ENCODE assay signal across 1 cellular context in the genomic region with DNA sequence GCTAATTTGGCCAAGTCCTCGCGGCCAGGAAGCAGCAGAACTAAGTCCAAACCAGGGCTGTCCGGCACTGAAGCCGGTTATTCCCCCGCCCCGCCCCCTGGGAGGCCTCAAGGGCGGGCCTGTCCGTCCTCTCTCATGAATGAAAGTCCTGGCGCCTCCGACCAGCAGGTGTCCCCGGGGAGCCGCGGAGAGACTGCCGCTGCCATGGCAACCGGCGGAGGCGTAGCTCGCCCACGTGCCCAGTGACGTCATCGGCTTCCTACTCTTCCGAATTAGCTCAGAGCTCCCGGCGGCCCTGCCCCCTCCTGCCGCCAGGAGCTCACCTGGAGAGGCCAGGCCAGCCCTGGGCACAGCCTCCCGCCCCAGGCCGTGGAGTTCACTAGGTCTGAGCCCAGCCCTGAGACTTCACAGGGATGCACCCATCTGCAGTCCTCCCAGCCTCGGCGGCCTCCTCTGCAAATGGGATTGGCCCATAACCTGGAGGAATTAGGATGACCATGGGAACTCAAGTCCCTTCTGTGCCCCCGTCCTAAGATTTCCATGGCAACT.
TF ChIP-seq lines count a peak whose summit lies in the region.

No MANE protein-coding gene starts in this region.

TF ChIP-seq in HepG2, 621 proteins besides CTCF, POLR2A, EP300 and RAD21 (continued from another document and continues in another):
- TF ChIP-seq AHR (CRISPR knock-in tag; IDR thresholded peaks at IDR 0.05) = no peak; the same call in 1 of the 2 replicates
- TF ChIP-seq KLF9 (CRISPR knock-in tag; IDR thresholded peaks at IDR 0.05; ENCODE audit: low read depth) = peak; percentile 87; the same call in 1 of the 2 replicates
- 0 out of 2 replicates have a peak, but pooled peaks have one; percentile 37 for TF ChIP-seq MED13 (CRISPR knock-in tag; IDR thresholded peaks at IDR 0.05)
- no peak for TF ChIP-seq HMG20B (CRISPR knock-in tag; conservative IDR thresholded peaks at IDR 0.05)
- TF ChIP-seq ZNF24 (IDR thresholded peaks at IDR 0.05) = no peak; the same call in 1 of the 2 replicates
- TF ChIP-seq TMF1 (CRISPR knock-in tag; IDR thresholded peaks at IDR 0.05; ENCODE audit: low read depth) = peak; percentile 84; the same call in 1 of the 2 replicates
- TF ChIP-seq, protein P1, sequence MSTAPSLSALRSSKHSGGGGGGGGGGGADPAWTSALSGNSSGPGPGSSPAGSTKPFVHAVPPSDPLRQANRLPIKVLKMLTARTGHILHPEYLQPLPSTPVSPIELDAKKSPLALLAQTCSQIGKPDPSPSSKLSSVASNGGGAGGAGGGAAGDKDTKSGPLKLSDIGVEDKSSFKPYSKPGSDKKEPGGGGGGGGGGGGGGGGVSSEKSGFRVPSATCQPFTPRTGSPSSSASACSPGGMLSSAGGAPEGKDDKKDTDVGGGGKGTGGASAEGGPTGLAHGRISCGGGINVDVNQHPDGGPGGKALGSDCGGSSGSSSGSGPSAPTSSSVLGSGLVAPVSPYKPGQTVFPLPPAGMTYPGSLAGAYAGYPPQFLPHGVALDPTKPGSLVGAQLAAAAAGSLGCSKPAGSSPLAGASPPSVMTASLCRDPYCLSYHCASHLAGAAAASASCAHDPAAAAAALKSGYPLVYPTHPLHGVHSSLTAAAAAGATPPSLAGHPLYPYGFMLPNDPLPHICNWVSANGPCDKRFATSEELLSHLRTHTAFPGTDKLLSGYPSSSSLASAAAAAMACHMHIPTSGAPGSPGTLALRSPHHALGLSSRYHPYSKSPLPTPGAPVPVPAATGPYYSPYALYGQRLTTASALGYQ (CRISPR knock-in tag; IDR thresholded peaks at IDR 0.05) = no peak
- no peak for TF ChIP-seq IRX3 (CRISPR knock-in tag; IDR thresholded peaks at IDR 0.05; ENCODE audit: borderline replicate concordance, low read depth)
- TF ChIP-seq, protein P2, sequence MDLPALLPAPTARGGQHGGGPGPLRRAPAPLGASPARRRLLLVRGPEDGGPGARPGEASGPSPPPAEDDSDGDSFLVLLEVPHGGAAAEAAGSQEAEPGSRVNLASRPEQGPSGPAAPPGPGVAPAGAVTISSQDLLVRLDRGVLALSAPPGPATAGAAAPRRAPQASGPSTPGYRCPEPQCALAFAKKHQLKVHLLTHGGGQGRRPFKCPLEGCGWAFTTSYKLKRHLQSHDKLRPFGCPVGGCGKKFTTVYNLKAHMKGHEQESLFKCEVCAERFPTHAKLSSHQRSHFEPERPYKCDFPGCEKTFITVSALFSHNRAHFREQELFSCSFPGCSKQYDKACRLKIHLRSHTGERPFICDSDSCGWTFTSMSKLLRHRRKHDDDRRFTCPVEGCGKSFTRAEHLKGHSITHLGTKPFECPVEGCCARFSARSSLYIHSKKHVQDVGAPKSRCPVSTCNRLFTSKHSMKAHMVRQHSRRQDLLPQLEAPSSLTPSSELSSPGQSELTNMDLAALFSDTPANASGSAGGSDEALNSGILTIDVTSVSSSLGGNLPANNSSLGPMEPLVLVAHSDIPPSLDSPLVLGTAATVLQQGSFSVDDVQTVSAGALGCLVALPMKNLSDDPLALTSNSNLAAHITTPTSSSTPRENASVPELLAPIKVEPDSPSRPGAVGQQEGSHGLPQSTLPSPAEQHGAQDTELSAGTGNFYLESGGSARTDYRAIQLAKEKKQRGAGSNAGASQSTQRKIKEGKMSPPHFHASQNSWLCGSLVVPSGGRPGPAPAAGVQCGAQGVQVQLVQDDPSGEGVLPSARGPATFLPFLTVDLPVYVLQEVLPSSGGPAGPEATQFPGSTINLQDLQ (CRISPR knock-in tag; IDR thresholded peaks at IDR 0.05) = no peak
- no peak for TF ChIP-seq PAF1 (CRISPR knock-in tag; IDR thresholded peaks at IDR 0.05)
- TF ChIP-seq, protein P3, sequence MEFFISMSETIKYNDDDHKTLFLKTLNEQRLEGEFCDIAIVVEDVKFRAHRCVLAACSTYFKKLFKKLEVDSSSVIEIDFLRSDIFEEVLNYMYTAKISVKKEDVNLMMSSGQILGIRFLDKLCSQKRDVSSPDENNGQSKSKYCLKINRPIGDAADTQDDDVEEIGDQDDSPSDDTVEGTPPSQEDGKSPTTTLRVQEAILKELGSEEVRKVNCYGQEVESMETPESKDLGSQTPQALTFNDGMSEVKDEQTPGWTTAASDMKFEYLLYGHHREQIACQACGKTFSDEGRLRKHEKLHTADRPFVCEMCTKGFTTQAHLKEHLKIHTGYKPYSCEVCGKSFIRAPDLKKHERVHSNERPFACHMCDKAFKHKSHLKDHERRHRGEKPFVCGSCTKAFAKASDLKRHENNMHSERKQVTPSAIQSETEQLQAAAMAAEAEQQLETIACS (CRISPR knock-in tag; IDR thresholded peaks at IDR 0.05) = no peak; the same call in 1 of the 2 replicates
- TF ChIP-seq, protein P4, sequence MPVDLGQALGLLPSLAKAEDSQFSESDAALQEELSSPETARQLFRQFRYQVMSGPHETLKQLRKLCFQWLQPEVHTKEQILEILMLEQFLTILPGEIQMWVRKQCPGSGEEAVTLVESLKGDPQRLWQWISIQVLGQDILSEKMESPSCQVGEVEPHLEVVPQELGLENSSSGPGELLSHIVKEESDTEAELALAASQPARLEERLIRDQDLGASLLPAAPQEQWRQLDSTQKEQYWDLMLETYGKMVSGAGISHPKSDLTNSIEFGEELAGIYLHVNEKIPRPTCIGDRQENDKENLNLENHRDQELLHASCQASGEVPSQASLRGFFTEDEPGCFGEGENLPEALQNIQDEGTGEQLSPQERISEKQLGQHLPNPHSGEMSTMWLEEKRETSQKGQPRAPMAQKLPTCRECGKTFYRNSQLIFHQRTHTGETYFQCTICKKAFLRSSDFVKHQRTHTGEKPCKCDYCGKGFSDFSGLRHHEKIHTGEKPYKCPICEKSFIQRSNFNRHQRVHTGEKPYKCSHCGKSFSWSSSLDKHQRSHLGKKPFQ (CRISPR knock-in tag; IDR thresholded peaks at IDR 0.05; ENCODE audit: insufficient replicate concordance) = no peak
- TF ChIP-seq NR2F6 (IDR thresholded peaks at IDR 0.05) = no peak; the same call in 1 of the 2 replicates
- TF ChIP-seq NR2F6 (CRISPR knock-in tag; IDR thresholded peaks at IDR 0.05) = peak; percentile 12; the same call in 1 of the 2 replicates
- no peak for TF ChIP-seq ZFAT (CRISPR knock-in tag; conservative IDR thresholded peaks at IDR 0.05)
- TF ChIP-seq ARNT (IDR thresholded peaks at IDR 0.05) = no peak
- TF ChIP-seq, protein P5, sequence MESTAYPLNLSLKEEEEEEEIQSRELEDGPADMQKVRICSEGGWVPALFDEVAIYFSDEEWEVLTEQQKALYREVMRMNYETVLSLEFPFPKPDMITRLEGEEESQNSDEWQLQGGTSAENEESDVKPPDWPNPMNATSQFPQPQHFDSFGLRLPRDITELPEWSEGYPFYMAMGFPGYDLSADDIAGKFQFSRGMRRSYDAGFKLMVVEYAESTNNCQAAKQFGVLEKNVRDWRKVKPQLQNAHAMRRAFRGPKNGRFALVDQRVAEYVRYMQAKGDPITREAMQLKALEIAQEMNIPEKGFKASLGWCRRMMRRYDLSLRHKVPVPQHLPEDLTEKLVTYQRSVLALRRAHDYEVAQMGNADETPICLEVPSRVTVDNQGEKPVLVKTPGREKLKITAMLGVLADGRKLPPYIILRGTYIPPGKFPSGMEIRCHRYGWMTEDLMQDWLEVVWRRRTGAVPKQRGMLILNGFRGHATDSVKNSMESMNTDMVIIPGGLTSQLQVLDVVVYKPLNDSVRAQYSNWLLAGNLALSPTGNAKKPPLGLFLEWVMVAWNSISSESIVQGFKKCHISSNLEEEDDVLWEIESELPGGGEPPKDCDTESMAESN (CRISPR knock-in tag; conservative IDR thresholded peaks at IDR 0.05) = no peak; the same call in none of the 2 replicates
- TF ChIP-seq, protein P6, sequence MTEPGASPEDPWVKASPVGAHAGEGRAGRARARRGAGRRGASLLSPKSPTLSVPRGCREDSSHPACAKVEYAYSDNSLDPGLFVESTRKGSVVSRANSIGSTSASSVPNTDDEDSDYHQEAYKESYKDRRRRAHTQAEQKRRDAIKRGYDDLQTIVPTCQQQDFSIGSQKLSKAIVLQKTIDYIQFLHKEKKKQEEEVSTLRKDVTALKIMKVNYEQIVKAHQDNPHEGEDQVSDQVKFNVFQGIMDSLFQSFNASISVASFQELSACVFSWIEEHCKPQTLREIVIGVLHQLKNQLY (CRISPR knock-in tag; IDR thresholded peaks at IDR 0.05) = peak; percentile 73
- TF ChIP-seq IKZF1 (IDR thresholded peaks at IDR 0.05) = no peak
- 0 out of 2 replicates have a peak, but pooled peaks have one; percentile 17 for TF ChIP-seq MZF1 (CRISPR knock-in tag; IDR thresholded peaks at IDR 0.05; ENCODE audit: borderline replicate concordance)
- TF ChIP-seq ZNF562 (CRISPR knock-in tag; IDR thresholded peaks at IDR 0.05; ENCODE audit: borderline replicate concordance) = no peak
- no peak for TF ChIP-seq ZNF101 (CRISPR knock-in tag; IDR thresholded peaks at IDR 0.05; ENCODE audit: borderline replicate concordance, low read depth)
- no peak for TF ChIP-seq ARID2 (CRISPR knock-in tag; IDR thresholded peaks at IDR 0.05; ENCODE audit: borderline replicate concordance)
- TF ChIP-seq CAMTA2 (CRISPR knock-in tag; IDR thresholded peaks at IDR 0.05; ENCODE audit: borderline replicate concordance) = no peak
- no peak for TF ChIP-seq ZFP36 (IDR thresholded peaks at IDR 0.05; ENCODE audit: borderline replicate concordance, low read depth, low read length, partially characterized antibody)
- TF ChIP-seq, protein P7, sequence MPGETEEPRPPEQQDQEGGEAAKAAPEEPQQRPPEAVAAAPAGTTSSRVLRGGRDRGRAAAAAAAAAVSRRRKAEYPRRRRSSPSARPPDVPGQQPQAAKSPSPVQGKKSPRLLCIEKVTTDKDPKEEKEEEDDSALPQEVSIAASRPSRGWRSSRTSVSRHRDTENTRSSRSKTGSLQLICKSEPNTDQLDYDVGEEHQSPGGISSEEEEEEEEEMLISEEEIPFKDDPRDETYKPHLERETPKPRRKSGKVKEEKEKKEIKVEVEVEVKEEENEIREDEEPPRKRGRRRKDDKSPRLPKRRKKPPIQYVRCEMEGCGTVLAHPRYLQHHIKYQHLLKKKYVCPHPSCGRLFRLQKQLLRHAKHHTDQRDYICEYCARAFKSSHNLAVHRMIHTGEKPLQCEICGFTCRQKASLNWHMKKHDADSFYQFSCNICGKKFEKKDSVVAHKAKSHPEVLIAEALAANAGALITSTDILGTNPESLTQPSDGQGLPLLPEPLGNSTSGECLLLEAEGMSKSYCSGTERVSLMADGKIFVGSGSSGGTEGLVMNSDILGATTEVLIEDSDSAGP (CRISPR knock-in tag; IDR thresholded peaks at IDR 0.05; ENCODE audit: borderline replicate concordance) = peak; percentile 72
- peak; percentile 99 for TF ChIP-seq RBM22 (optimal IDR thresholded peaks at IDR 0.05; ENCODE audit: low read length)
- TF ChIP-seq, protein P8, sequence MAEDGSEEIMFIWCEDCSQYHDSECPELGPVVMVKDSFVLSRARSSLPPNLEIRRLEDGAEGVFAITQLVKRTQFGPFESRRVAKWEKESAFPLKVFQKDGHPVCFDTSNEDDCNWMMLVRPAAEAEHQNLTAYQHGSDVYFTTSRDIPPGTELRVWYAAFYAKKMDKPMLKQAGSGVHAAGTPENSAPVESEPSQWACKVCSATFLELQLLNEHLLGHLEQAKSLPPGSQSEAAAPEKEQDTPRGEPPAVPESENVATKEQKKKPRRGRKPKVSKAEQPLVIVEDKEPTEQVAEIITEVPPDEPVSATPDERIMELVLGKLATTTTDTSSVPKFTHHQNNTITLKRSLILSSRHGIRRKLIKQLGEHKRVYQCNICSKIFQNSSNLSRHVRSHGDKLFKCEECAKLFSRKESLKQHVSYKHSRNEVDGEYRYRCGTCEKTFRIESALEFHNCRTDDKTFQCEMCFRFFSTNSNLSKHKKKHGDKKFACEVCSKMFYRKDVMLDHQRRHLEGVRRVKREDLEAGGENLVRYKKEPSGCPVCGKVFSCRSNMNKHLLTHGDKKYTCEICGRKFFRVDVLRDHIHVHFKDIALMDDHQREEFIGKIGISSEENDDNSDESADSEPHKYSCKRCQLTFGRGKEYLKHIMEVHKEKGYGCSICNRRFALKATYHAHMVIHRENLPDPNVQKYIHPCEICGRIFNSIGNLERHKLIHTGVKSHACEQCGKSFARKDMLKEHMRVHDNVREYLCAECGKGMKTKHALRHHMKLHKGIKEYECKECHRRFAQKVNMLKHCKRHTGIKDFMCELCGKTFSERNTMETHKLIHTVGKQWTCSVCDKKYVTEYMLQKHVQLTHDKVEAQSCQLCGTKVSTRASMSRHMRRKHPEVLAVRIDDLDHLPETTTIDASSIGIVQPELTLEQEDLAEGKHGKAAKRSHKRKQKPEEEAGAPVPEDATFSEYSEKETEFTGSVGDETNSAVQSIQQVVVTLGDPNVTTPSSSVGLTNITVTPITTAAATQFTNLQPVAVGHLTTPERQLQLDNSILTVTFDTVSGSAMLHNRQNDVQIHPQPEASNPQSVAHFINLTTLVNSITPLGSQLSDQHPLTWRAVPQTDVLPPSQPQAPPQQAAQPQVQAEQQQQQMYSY (CRISPR knock-in tag; IDR thresholded peaks at IDR 0.05) = no peak
- peak; percentile 80 for TF ChIP-seq KAT8 (CRISPR knock-in tag; IDR thresholded peaks at IDR 0.05)
- no peak for TF ChIP-seq SYNCRIP (IDR thresholded peaks at IDR 0.05; ENCODE audit: insufficient read depth, low read depth, low read length)
- TF ChIP-seq, protein P9, sequence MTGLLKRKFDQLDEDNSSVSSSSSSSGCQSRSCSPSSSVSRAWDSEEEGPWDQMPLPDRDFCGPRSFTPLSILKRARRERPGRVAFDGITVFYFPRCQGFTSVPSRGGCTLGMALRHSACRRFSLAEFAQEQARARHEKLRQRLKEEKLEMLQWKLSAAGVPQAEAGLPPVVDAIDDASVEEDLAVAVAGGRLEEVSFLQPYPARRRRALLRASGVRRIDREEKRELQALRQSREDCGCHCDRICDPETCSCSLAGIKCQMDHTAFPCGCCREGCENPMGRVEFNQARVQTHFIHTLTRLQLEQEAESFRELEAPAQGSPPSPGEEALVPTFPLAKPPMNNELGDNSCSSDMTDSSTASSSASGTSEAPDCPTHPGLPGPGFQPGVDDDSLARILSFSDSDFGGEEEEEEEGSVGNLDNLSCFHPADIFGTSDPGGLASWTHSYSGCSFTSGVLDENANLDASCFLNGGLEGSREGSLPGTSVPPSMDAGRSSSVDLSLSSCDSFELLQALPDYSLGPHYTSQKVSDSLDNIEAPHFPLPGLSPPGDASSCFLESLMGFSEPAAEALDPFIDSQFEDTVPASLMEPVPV (CRISPR knock-in tag; IDR thresholded peaks at IDR 0.05) = peak; percentile 71; the same call in 1 of the 2 replicates
- no peak; the same call in 1 of the 2 replicates for TF ChIP-seq ZBTB7B (CRISPR knock-in tag; IDR thresholded peaks at IDR 0.05)
- TF ChIP-seq CBFB (CRISPR knock-in tag; IDR thresholded peaks at IDR 0.05) = peak; percentile 68; the same call in 1 of the 2 replicates
- TF ChIP-seq, protein P10, sequence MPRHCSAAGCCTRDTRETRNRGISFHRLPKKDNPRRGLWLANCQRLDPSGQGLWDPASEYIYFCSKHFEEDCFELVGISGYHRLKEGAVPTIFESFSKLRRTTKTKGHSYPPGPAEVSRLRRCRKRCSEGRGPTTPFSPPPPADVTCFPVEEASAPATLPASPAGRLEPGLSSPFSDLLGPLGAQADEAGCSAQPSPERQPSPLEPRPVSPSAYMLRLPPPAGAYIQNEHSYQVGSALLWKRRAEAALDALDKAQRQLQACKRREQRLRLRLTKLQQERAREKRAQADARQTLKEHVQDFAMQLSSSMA (CRISPR knock-in tag; IDR thresholded peaks at IDR 0.05) = peak; percentile 72; the same call in 1 of the 2 replicates
- TF ChIP-seq ZNF563 (CRISPR knock-in tag; IDR thresholded peaks at IDR 0.05) = no peak
- no peak for TF ChIP-seq ZNF329 (CRISPR knock-in tag; IDR thresholded peaks at IDR 0.05; ENCODE audit: low read depth)
- TF ChIP-seq ZNF292 (CRISPR knock-in tag; IDR thresholded peaks at IDR 0.05; ENCODE audit: borderline replicate concordance, low read depth) = peak; percentile 36; the same call in 1 of the 2 replicates
